In the genomic region with DNA sequence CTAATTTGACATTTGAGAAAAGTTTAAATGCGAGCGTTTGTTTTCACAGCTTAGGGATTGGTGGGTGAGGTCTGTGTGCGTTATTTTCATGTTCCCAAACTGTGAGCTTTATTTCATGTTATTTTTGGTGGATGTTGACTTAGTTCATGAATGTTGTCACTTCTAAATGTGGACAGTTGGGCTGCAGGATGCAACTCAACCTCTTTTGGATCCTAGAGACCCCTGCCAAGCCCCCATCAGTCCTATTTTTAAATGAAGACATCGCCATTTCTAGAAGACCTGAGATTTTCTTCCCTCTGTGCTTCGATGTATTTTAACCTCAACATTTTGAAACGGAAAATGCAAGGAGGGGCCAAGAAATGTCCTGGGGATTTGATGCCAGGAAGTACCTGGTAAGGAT, we compare ENCODE assay signal across 19 cellular contexts. TPM values are rescaled to one million over a fixed set of nuclear protein-coding genes. Genes with fewer than 3 reads are reported as not detected.
A peak's percentile ranks its signal among the peaks of the same experiment; 100 is the strongest.
DNase-seq lines count a peak whose midpoint lies in the region; ATAC-seq and TF ChIP-seq lines count a peak whose summit lies in the region.
"Had no signal": no experiment of that assay in that cellular context is flagged by ENCODE, and none has a peak within 500 bp of the region (broad histone marks: within the 10 kb centered on the region; RNA-seq: fewer than 3 reads in every experiment).

No MANE protein-coding gene starts in this region.

- CTCF ChIA-PET in MCF 10A (lab: Yijun Ruan, JAX), result no interaction called here
- CTCF ChIA-PET in Calu3 (lab: Charles Lee), result no interaction called here
- CTCF ChIA-PET in mammary epithelial cell (lab: Charles Lee; ENCODE audit: low non-redundant PET), result no interaction called here

- H3K4me3 ChIP-seq in breast epithelium (no peak overlapping the region), SJSA1 (no peak overlapping the region), mammary epithelial cell (replicated peaks in 1 of 3; ENCODE audit: insufficient read depth in 1 of 3, low read depth in 2 of 3, low read length in 3 of 3) (no peak overlapping the region)
- H3K4me3 ChIP-seq: BLaER1 treated with 17β-estradiol and CSF1 and Interleukin-3, amounts not matched to agents 10 nM and 100 nM had no signal

- H3K4me1 ChIP-seq in breast epithelium (no peaks in the 10 kb centered on the region), SJSA1 (replicated peaks) (no peaks in the 10 kb centered on the region), mammary epithelial cell (ENCODE audit: insufficient read depth, low read length) (no peaks in the 10 kb centered on the region)
- H3K4me1 ChIP-seq: BE2C had no signal

- H3K4me1 Mint-ChIP-seq in MCF 10A (ENCODE audit: insufficient read depth, unreplicated experiment) (no peaks in the 10 kb centered on the region), Calu3 (ENCODE audit: low read depth, unreplicated experiment) (no peaks in the 10 kb centered on the region)
- H3K4me1 Mint-ChIP-seq in stimulated activated memory B cell treated with anti-CD40 and anti-IgM and Interleukin-4, amounts not matched to agents 10 μg/mL and 1 μg/mL and 100 μg/mL, for 72 hours, result peaks cover 7% of the 10 kb centered on the region
- H3K4me1 Mint-ChIP-seq: CD4-positive, alpha-beta memory T cell had no signal

- in situ Hi-C loops in mammary epithelial cell (cut with MboI; ENCODE audit: low sequenced_read_pairs in 2 of 2), result no loop called here

- H3K9me3 Mint-ChIP-seq in MCF 10A (ENCODE audit: unreplicated experiment) (no peaks in the 10 kb centered on the region), Calu3 (ENCODE audit: low read depth, unreplicated experiment) (no peaks in the 10 kb centered on the region)
- no peaks in the 10 kb centered on the region for H3K9me3 Mint-ChIP-seq in stimulated activated memory B cell treated with anti-CD40 and anti-IgM and Interleukin-4, amounts not matched to agents 10 μg/mL and 1 μg/mL and 100 μg/mL, for 72 hours

- dilution Hi-C loops in mammary epithelial cell (cut with HindIII; ENCODE audit: low sequenced_read_pairs), result no loop called here

- POLR2A ChIA-PET in MCF 10A (lab: Yijun Ruan, JAX), result interaction anchor here (0.6 kb wide), 1 partner anchor 121 kb away, joined by 3 read pairs; no protein-coding TSS in a partner anchor

- H2AFZ ChIP-seq in mammary epithelial cell (ENCODE audit: low read depth, low read length), result no peak overlapping the region

- H3K27me3 ChIP-seq in breast epithelium (no peaks in the 10 kb centered on the region), SJSA1 (replicated peaks) (peaks cover 55% of the 10 kb centered on the region), mammary epithelial cell (ENCODE audit: insufficient read depth, low read length) (no peaks in the 10 kb centered on the region)
- H3K27me3 ChIP-seq: BE2C; BLaER1 treated with 17β-estradiol and CSF1 and Interleukin-3, amounts not matched to agents 10 nM and 100 nM had no signal

- no peak overlapping the region for H3K9ac ChIP-seq in mammary epithelial cell (ENCODE audit: insufficient read depth, low read length)
- H3K9ac ChIP-seq: BLaER1 treated with 17β-estradiol and CSF1 and Interleukin-3, amounts not matched to agents 10 nM and 100 nM had no signal

- H3K27me3 Mint-ChIP-seq in MCF 10A (ENCODE audit: insufficient read depth, unreplicated experiment) (no peaks in the 10 kb centered on the region), Calu3 (ENCODE audit: unreplicated experiment) (no peaks in the 10 kb centered on the region)
- no peaks in the 10 kb centered on the region for H3K27me3 Mint-ChIP-seq in stimulated activated memory B cell treated with anti-CD40 and anti-IgM and Interleukin-4, amounts not matched to agents 10 μg/mL and 1 μg/mL and 100 μg/mL, for 72 hours
- H3K27me3 Mint-ChIP-seq: CD4-positive, alpha-beta memory T cell had no signal

- H3K4me3 Mint-ChIP-seq in MCF 10A (ENCODE audit: unreplicated experiment) (no peak overlapping the region), Calu3 (ENCODE audit: low read depth, unreplicated experiment) (no peak overlapping the region)
- no peak overlapping the region for H3K4me3 Mint-ChIP-seq in stimulated activated memory B cell treated with anti-CD40 and anti-IgM and Interleukin-4, amounts not matched to agents 10 μg/mL and 1 μg/mL and 100 μg/mL, for 72 hours
- H3K4me3 Mint-ChIP-seq: CD4-positive, alpha-beta memory T cell had no signal

- H3K27ac ChIP-seq in breast epithelium, result no peak overlapping the region
- H3K27ac ChIP-seq in SJSA1, result no peak overlapping the region
- H3K27ac ChIP-seq in mammary epithelial cell (ENCODE audit: insufficient read depth, low read depth, low read length), result no peak overlapping the region
- H3K27ac ChIP-seq: 22Rv1 had no signal

- no peak overlapping the region for H3K4me2 ChIP-seq in mammary epithelial cell (ENCODE audit: insufficient read depth, low read depth, low read length)
- H3K4me2 ChIP-seq: BLaER1 treated with 17β-estradiol and CSF1 and Interleukin-3, amounts not matched to agents 10 nM and 100 nM had no signal

- H4K20me1 ChIP-seq in mammary epithelial cell (ENCODE audit: insufficient read depth, low read length), result no peaks in the 10 kb centered on the region

- H3K79me2 ChIP-seq in mammary epithelial cell (ENCODE audit: insufficient read depth, low read length), result no peaks in the 10 kb centered on the region

- WGBS in mammary epithelial cell (ENCODE audit: low coverage, missing lambda C conversion rate), result 90% methylated on average over 6 of the region's 6 CpGs

- H3K9me3 ChIP-seq in breast epithelium (peaks cover 0 to 4% of the 10 kb centered on the region in 2 donors), SJSA1 (replicated peaks) (peaks cover 37% of the 10 kb centered on the region), mammary epithelial cell (replicated peaks; ENCODE audit: insufficient read depth, low read length) (no peaks in the 10 kb centered on the region)
- H3K9me3 ChIP-seq: BE2C had no signal

- no peak for DNase-seq in MCF 10A (ENCODE audit: unreplicated experiment)
- no peak for DNase-seq in breast epithelium (ENCODE audit: low spot score in 2 of 2)
- DNase-seq in Calu3, result no peak
- DNase-seq in SJSA1 (ENCODE audit: low read depth in 1 of 2, low spot score in 2 of 2), result peak; percentile 62 to 69
- no peak for DNase-seq in mammary epithelial cell
- no peak for DNase-seq in Kasumi-1 (lab: John Stamatoyannopoulos, UW)
- no peak for DNase-seq in amniotic stem cell (lab: John Stamatoyannopoulos, UW)
- DNase-seq: ACHN; AML-193; BE2C; CD4-positive, alpha-beta memory T cell; DMS53; DMS79 treated with DMSO at 0.1 percent for 48 hours; GF-D8; H7; HCEC 1CT had no signal

- TSS peak; percentile 14 for BruUV-seq in MCF 10A (replicated peaks; lab: Mats Ljungman, UMichigan)
- BruUV-seq in Calu3 (replicated peaks; lab: Mats Ljungman, UMichigan), result TSS peak; percentile 8
- BruUV-seq in mammary epithelial cell (replicated peaks; lab: Mats Ljungman, UMichigan), result TSS peak; percentile 11

- no peak for ATAC-seq in stimulated activated memory B cell treated with anti-CD40 and anti-IgM and Interleukin-4, amounts not matched to agents 10 μg/mL and 1 μg/mL and 100 μg/mL, for 72 hours

- no peaks in the 10 kb centered on the region for H3K36me3 ChIP-seq in breast epithelium
- H3K36me3 ChIP-seq in SJSA1, result no peaks in the 10 kb centered on the region
- H3K36me3 ChIP-seq in mammary epithelial cell (ENCODE audit: insufficient read depth, low read length), result no peaks in the 10 kb centered on the region
- H3K36me3 ChIP-seq: BE2C had no signal

- intact Hi-C loops in MCF 10A (cut with micrococcal nuclease) (no loop called here), breast epithelium (cut with DNase I; ENCODE audit: low total_unique reads) (no loop called here), Calu3 (cut with micrococcal nuclease; ENCODE audit: unreplicated experiment) (no loop called here), mammary epithelial cell (cut with micrococcal nuclease) (no loop called here)

- H3K36me3 Mint-ChIP-seq in MCF 10A (ENCODE audit: insufficient read depth, unreplicated experiment), result peaks cover 13% of the 10 kb centered on the region
- peaks cover 36% of the 10 kb centered on the region for H3K36me3 Mint-ChIP-seq in Calu3 (ENCODE audit: insufficient read depth, unreplicated experiment)
- H3K36me3 Mint-ChIP-seq in stimulated activated memory B cell treated with anti-CD40 and anti-IgM and Interleukin-4, amounts not matched to agents 10 μg/mL and 1 μg/mL and 100 μg/mL, for 72 hours, result peaks cover 33% of the 10 kb centered on the region

- TF ChIP-seq CTCF in MCF 10A (IDR thresholded peaks at IDR 0.05; ENCODE audit: unreplicated experiment) (no peak), breast epithelium (IDR thresholded peaks at IDR 0.05) (no peak), Calu3 (IDR thresholded peaks at IDR 0.05; ENCODE audit: unreplicated experiment) (no peak), mammary epithelial cell (conservative IDR thresholded peaks at IDR 0.05 in 1 of 2, IDR thresholded peaks at IDR 0.05 in 1 of 2; ENCODE audit: extremely low read depth in 1 of 2, insufficient read depth in 1 of 2, low read depth in 1 of 2, low read length in 2 of 2) (no peak)

- H3K27ac Mint-ChIP-seq in MCF 10A (ENCODE audit: low read depth, unreplicated experiment) (no peak overlapping the region), Calu3 (ENCODE audit: unreplicated experiment) (no peak overlapping the region)
- no peak overlapping the region for H3K27ac Mint-ChIP-seq in stimulated activated memory B cell treated with anti-CD40 and anti-IgM and Interleukin-4, amounts not matched to agents 10 μg/mL and 1 μg/mL and 100 μg/mL, for 72 hours
- H3K27ac Mint-ChIP-seq: CD4-positive, alpha-beta memory T cell had no signal

- no peak for TF ChIP-seq POLR2A in breast epithelium (IDR thresholded peaks at IDR 0.05)

RNA-seq across cellular contexts. Expression of a gene that starts 32.4 kb away (rescaled TPM):
- 11.9 and 16.0 TPM in 2 replicates for total RNA-seq in MCF 10A (2022)
- total RNA-seq in breast epithelium, result 1 to 10 TPM; 4.3 to 6.7 (median 5.0) TPM
- total RNA-seq in Calu3 (2022), result 75.8 and 94.0 TPM in 2 replicates
- 9.9 and 12.4 TPM in 2 replicates for total RNA-seq in SJSA1 (2014; rRNA removed; shearing (Covaris generic))
- 10 to 100 TPM in 1 of 2 donors, 1 to 10 TPM in 1; 8.2 to 18.4 TPM for total RNA-seq in mammary epithelial cell
- 13.9 TPM for polyA plus RNA-seq in mammary epithelial cell
- polyA minus RNA-seq in mammary epithelial cell, result 36.4 TPM

RNA-seq across cellular contexts. Expression of a gene that starts 36.9 kb away (rescaled TPM):
- 12.7 and 19.0 TPM in 2 replicates for total RNA-seq in MCF 10A (2022)
- 10 to 100 TPM in 2 of 3 donors, 1 to 10 TPM in 1; 9.8 to 17.0 (median 13.8) TPM for total RNA-seq in breast epithelium
- total RNA-seq in Calu3 (2022), result 49.2 and 57.6 TPM in 2 replicates
- total RNA-seq in SJSA1 (2014; rRNA removed; shearing (Covaris generic)), result 14.0 and 19.9 TPM in 2 replicates
- 10 to 100 TPM; 15.8 to 21.8 TPM for total RNA-seq in mammary epithelial cell
- polyA plus RNA-seq in mammary epithelial cell, result 13.4 TPM
- polyA minus RNA-seq in mammary epithelial cell, result 35.5 TPM

RNA-seq across cellular contexts. Expression of a gene that starts 39.4 kb away (rescaled TPM):
- total RNA-seq in MCF 10A (2022) (52.0 and 52.8 TPM in 2 replicates), breast epithelium (10 to 100 TPM; 28.8 to 79.0 (median 33.7) TPM), Calu3 (2022) (39.2 and 41.3 TPM in 2 replicates), mammary epithelial cell (10 to 100 TPM; 35.1 to 36.0 TPM)
- 16.0 and 17.0 TPM in 2 replicates for total RNA-seq in SJSA1 (2014; rRNA removed; shearing (Covaris generic))
- 33.9 TPM for polyA plus RNA-seq in mammary epithelial cell
- polyA minus RNA-seq in mammary epithelial cell, result 88.1 TPM

Comparison
In these comparisons a context has a peak if more than half of its experiments do, and no peak if none do; other contexts are left out.
1. DNase-seq: peak in SJSA1 (2 of 2); none in MCF 10A (single experiment), breast epithelium (0 of 2), Calu3 (single experiment), mammary epithelial cell (single experiment), Kasumi-1 (0 of 2) and amniotic stem cell (single experiment).